ENCODE assay signal across 16 cellular contexts in the genomic region with DNA sequence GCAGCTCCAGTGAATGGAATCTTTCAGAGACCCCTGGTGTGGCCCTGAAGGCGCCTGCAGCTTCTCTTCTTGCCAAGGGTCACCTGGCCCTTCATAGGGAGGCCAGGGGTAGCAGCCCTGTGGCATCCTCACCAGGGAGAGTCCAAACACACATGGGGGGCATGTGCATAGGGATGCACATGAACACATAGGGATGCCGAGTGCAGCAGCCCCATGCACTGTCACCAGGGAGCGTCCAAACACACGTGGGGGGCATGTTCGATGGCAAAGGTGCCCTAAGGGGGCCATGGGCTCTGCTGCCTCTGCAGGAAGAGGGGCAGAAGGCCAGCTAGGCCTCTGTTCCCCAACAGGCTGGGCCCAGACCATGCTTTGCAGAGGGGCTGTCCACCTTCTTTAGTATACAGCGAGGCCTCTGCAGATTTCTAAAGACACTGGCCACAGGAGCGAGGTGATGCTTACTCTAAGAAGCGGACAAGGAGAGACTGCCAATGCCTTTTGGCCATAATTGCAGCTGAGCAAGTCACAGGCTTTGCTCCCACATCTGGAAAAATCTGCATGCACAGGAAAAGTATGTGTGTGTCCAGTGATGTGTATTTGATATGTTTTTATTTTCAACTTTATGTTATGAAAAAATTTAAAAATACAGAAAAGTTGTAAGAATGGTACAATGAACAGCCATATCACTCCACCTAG. TPM values are rescaled to one million over a fixed set of nuclear protein-coding genes. Genes with fewer than 3 reads are reported as not detected.
DNase-seq lines count a peak whose midpoint lies in the region; ATAC-seq and TF ChIP-seq lines count a peak whose summit lies in the region.
"Had no signal": no experiment of that assay in that cellular context is flagged by ENCODE, and none has a peak within 500 bp of the region (broad histone marks: within the 10 kb centered on the region; RNA-seq: fewer than 3 reads in every experiment).

No MANE protein-coding gene starts in this region.

- TF ChIP-seq CTCF in GM23338 (conservative IDR thresholded peaks at IDR 0.05; ENCODE audit: low read depth in 2 of 2) (peak in 1 of 2 experiments; percentile 13; a peak in 1 of 4 replicates), ascending aorta (IDR thresholded peaks at IDR 0.05) (no peak), gastrocnemius medialis (IDR thresholded peaks at IDR 0.05 in 4 of 5, conservative IDR thresholded peaks at IDR 0.05 in 1 of 5) (no peak)

- no peaks in the 10 kb centered on the region for H3K9me2 ChIP-seq in GM23338 (ENCODE audit: insufficient read depth)

- no peaks in the 10 kb centered on the region for H4K20me1 ChIP-seq in GM23338 (replicated peaks; ENCODE audit: insufficient read depth)

- peak; percentile 25 for ATAC-seq in GM23338
- ATAC-seq in gastrocnemius medialis, result no peak
- no peak for ATAC-seq in GM18505 (IDR thresholded peaks at IDR 0.05; ENCODE audit: unreplicated experiment)
- ATAC-seq in GM18511 (IDR thresholded peaks at IDR 0.05; ENCODE audit: unreplicated experiment), result no peak
- no peak for ATAC-seq in HG03097 (IDR thresholded peaks at IDR 0.05; ENCODE audit: low FRiP score, unreplicated experiment)

- intact Hi-C loops in ascending aorta (cut with DNase I) (loop anchor here (1.0 kb wide), 2 partner anchors 21 to 91 kb away; a partner anchor contains a TSS), gastrocnemius medialis (cut with DNase I; ENCODE audit: low total_unique reads) (no loop called here)

- peaks cover 5% of the 10 kb centered on the region; the same call in 1 of the 2 replicates for H3F3A ChIP-seq in GM23338 (replicated peaks; ENCODE audit: low read depth)

- H3K36me3 Mint-ChIP-seq in GM23338 (ENCODE audit: low read depth), result no peaks in the 10 kb centered on the region

- no peak overlapping the region for H2AFZ ChIP-seq in GM23338

- peak overlapping the region; percentile 81 for H3K9ac ChIP-seq in iPS-18a (ENCODE audit: low read length)

- H3K4me1 Mint-ChIP-seq in GM23338, result peaks cover 39% of the 10 kb centered on the region

- no peak for TF ChIP-seq POLR2A in gastrocnemius medialis (IDR thresholded peaks at IDR 0.05)
- TF ChIP-seq POLR2A in GM18505 (IDR thresholded peaks at IDR 0.05; ENCODE audit: borderline replicate concordance, extremely low read depth, insufficient read depth, insufficient read length), result no peak

- H3K4me1 ChIP-seq in GM23338 (ENCODE audit: insufficient read depth) (peaks cover 31% of the 10 kb centered on the region), ascending aorta (peaks cover 17 to 46% of the 10 kb centered on the region in 2 donors), iPS-18a (ENCODE audit: control insufficient read depth, low read depth, low read length) (peaks cover 27% of the 10 kb centered on the region), gastrocnemius medialis (peaks cover 4 to 6% of the 10 kb centered on the region in 2 donors)

- no peaks in the 10 kb centered on the region for H3K79me2 ChIP-seq in GM23338 (replicated peaks; ENCODE audit: insufficient read depth)

- H3K27me3 ChIP-seq in GM23338 (ENCODE audit: insufficient read depth), result no peaks in the 10 kb centered on the region
- no peaks in the 10 kb centered on the region for H3K27me3 ChIP-seq in ascending aorta
- H3K27me3 ChIP-seq in iPS-18a (ENCODE audit: control insufficient read depth, insufficient read depth, low read length), result no peaks in the 10 kb centered on the region
- no peaks in the 10 kb centered on the region for H3K27me3 ChIP-seq in gastrocnemius medialis
- H3K27me3 ChIP-seq: right lobe of liver had no signal

- DNase-seq in GM23338 (ENCODE audit: low spot score), result no peak
- no peak for DNase-seq in ascending aorta (ENCODE audit: low spot score in 2 of 2)
- DNase-seq in gastrocnemius medialis, result no peak
- DNase-seq in HT-29 (ENCODE audit: low spot score), result no peak
- DNase-seq: activated CD4-positive, alpha-beta T cell treated with anti-CD3 and anti-CD28 coated beads for 4 hours; cortex of kidney; GDM1; glutamatergic neuron; midbrain; NCI-H1092; NCI-H774; right lobe of liver had no signal

- in situ Hi-C loops in gastrocnemius medialis (cut with MboI; ENCODE audit: low sequenced_read_pairs in 4 of 4), result loop anchor here in 1 of 4 donors (5.0 kb wide), 1 partner anchor 83 kb away; no protein-coding TSS in a partner anchor

- peak overlapping the region; percentile 86 for H3K27ac ChIP-seq in GM23338 (ENCODE audit: low read depth)
- peak overlapping the region; percentile 80 to 83 for H3K27ac ChIP-seq in ascending aorta
- peak overlapping the region; percentile 91 for H3K27ac ChIP-seq in iPS-18a (ENCODE audit: low read length)
- peak overlapping the region; percentile 17 to 62 (median 49) for H3K27ac ChIP-seq in gastrocnemius medialis

- peak overlapping the region; percentile 53; the same call in 2 of the 3 replicates for H3K4me3 Mint-ChIP-seq in GM23338

- peak overlapping the region; percentile 93 for H3K27ac Mint-ChIP-seq in GM23338

- peak overlapping the region; percentile 64 for H3K4me2 ChIP-seq in GM23338

- H3K9me3 Mint-ChIP-seq in GM23338, result no peaks in the 10 kb centered on the region

- H3K4me3 ChIP-seq in GM23338, result peak overlapping the region; percentile 25
- H3K4me3 ChIP-seq in ascending aorta, result no peak overlapping the region
- H3K4me3 ChIP-seq in iPS-18a (ENCODE audit: low read length), result peak overlapping the region; percentile 44
- no peak overlapping the region for H3K4me3 ChIP-seq in gastrocnemius medialis
- H3K4me3 ChIP-seq: right lobe of liver had no signal

- peaks cover 15% of the 10 kb centered on the region for H3K27me3 Mint-ChIP-seq in GM23338 (ENCODE audit: insufficient read depth, low read depth, poor library complexity)

- H3K9me3 ChIP-seq in ascending aorta (no peaks in the 10 kb centered on the region), iPS-18a (ENCODE audit: control insufficient read depth, low read depth, low read length) (no peaks in the 10 kb centered on the region), gastrocnemius medialis (no peaks in the 10 kb centered on the region)
- H3K9me3 ChIP-seq: right lobe of liver had no signal

- H3K36me3 ChIP-seq in GM23338 (ENCODE audit: insufficient read depth), result no peaks in the 10 kb centered on the region
- H3K36me3 ChIP-seq in ascending aorta, result no peaks in the 10 kb centered on the region
- no peaks in the 10 kb centered on the region for H3K36me3 ChIP-seq in iPS-18a (ENCODE audit: control insufficient read depth, low read depth, low read length)
- H3K36me3 ChIP-seq in gastrocnemius medialis, result no peaks in the 10 kb centered on the region
- H3K36me3 ChIP-seq: right lobe of liver had no signal

TF ChIP-seq in GM23338, 12 proteins besides CTCF, POLR2A, EP300 and RAD21 (continues in another document):
- TF ChIP-seq STAT1 (IDR thresholded peaks at IDR 0.05; ENCODE audit: unreplicated experiment) (no peak), NANOG (IDR thresholded peaks at IDR 0.05; ENCODE audit: borderline replicate concordance) (no peak), JUNB (IDR thresholded peaks at IDR 0.05; ENCODE audit: unreplicated experiment) (no peak), ZNF114 (CRISPR knock-in tag; IDR thresholded peaks at IDR 0.05) (no peak), ZNF331 (CRISPR knock-in tag; IDR thresholded peaks at IDR 0.05; ENCODE audit: low read depth) (no peak), CREB1 (CRISPR knock-in tag; IDR thresholded peaks at IDR 0.05; ENCODE audit: low read depth) (no peak), EZH2phosphoT487 (IDR thresholded peaks at IDR 0.05; ENCODE audit: unreplicated experiment) (no peak), EZH2 (IDR thresholded peaks at IDR 0.05; ENCODE audit: low read depth, unreplicated experiment) (no peak)
- TF ChIP-seq, protein P1, sequence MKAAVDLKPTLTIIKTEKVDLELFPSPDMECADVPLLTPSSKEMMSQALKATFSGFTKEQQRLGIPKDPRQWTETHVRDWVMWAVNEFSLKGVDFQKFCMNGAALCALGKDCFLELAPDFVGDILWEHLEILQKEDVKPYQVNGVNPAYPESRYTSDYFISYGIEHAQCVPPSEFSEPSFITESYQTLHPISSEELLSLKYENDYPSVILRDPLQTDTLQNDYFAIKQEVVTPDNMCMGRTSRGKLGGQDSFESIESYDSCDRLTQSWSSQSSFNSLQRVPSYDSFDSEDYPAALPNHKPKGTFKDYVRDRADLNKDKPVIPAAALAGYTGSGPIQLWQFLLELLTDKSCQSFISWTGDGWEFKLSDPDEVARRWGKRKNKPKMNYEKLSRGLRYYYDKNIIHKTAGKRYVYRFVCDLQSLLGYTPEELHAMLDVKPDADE (IDR thresholded peaks at IDR 0.05), result no peak
- TF ChIP-seq, protein P2, sequence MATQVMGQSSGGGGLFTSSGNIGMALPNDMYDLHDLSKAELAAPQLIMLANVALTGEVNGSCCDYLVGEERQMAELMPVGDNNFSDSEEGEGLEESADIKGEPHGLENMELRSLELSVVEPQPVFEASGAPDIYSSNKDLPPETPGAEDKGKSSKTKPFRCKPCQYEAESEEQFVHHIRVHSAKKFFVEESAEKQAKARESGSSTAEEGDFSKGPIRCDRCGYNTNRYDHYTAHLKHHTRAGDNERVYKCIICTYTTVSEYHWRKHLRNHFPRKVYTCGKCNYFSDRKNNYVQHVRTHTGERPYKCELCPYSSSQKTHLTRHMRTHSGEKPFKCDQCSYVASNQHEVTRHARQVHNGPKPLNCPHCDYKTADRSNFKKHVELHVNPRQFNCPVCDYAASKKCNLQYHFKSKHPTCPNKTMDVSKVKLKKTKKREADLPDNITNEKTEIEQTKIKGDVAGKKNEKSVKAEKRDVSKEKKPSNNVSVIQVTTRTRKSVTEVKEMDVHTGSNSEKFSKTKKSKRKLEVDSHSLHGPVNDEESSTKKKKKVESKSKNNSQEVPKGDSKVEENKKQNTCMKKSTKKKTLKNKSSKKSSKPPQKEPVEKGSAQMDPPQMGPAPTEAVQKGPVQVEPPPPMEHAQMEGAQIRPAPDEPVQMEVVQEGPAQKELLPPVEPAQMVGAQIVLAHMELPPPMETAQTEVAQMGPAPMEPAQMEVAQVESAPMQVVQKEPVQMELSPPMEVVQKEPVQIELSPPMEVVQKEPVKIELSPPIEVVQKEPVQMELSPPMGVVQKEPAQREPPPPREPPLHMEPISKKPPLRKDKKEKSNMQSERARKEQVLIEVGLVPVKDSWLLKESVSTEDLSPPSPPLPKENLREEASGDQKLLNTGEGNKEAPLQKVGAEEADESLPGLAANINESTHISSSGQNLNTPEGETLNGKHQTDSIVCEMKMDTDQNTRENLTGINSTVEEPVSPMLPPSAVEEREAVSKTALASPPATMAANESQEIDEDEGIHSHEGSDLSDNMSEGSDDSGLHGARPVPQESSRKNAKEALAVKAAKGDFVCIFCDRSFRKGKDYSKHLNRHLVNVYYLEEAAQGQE (IDR thresholded peaks at IDR 0.05; ENCODE audit: unreplicated experiment), result no peak

RNA-seq across cellular contexts. Expression of a gene that starts 20.9 kb away (rescaled TPM):
- total RNA-seq in GM23338 (2014; rRNA removed; shearing (Covaris generic)), result 44.4 and 50.9 TPM in 2 replicates
- polyA plus RNA-seq in GM23338 (2016; fragmentation: Nextera tagmentation; extraction: Ambion mirVana), result 61.1 and 76.8 TPM in 2 replicates
- total RNA-seq in ascending aorta (17.0 TPM), gastrocnemius medialis (10 to 100 TPM; 32.3 to 82.2 (median 78.7) TPM)
- total RNA-seq in HT-29 (2014; rRNA removed; shearing (Covaris generic)), result 15.3 and 18.6 TPM in 2 replicates

RNA-seq across cellular contexts. Expression of a gene that starts 21.0 kb away (rescaled TPM):
- total RNA-seq in GM23338 (2014; rRNA removed; shearing (Covaris generic)), result 15.1 and 17.2 TPM in 2 replicates
- polyA plus RNA-seq in GM23338 (2016; fragmentation: Nextera tagmentation; extraction: Ambion mirVana), result 34.6 and 53.9 TPM in 2 replicates
- total RNA-seq in ascending aorta (5.3 TPM), gastrocnemius medialis (10 to 100 TPM; 21.4 to 23.5 (median 22.4) TPM)
- 6.0 and 8.0 TPM in 2 replicates for total RNA-seq in HT-29 (2014; rRNA removed; shearing (Covaris generic))

Comparison
In these comparisons a context has a peak if more than half of its experiments do, and no peak if none do; other contexts are left out.
1. H3K4me3 ChIP-seq: peak in GM23338 (single experiment) and iPS-18a (single experiment); none in ascending aorta (0 of 2) and gastrocnemius medialis (0 of 4).
2. Peak in every context shown above with its lines, with median percentiles within 50 percentile points of each other: H3K27ac ChIP-seq.